ENCODE assay signal across 10 cellular contexts in genomic region chr9:37324691-37325490, GRCh38.
DNase-seq lines count a peak whose midpoint lies in the region; ATAC-seq, FAIRE-seq and TF ChIP-seq lines count a peak whose summit lies in the region.
"Had no signal": no experiment of that assay in that cellular context is flagged by ENCODE, and none has a peak within 500 bp of the region (broad histone marks: within the 10 kb centered on the region; RNA-seq: fewer than 3 reads in every experiment).

No MANE protein-coding gene starts in this region.

- peak; percentile 25 for ATAC-seq in GM21786 (IDR thresholded peaks at IDR 0.05; ENCODE audit: unreplicated experiment)
- ATAC-seq in HG02970 (IDR thresholded peaks at IDR 0.05; ENCODE audit: low FRiP score, unreplicated experiment) = no peak

- peak overlapping the region; percentile 88 for H3K27ac Mint-ChIP-seq in glutamatergic neuron (ENCODE audit: unreplicated experiment)

- no peak for DNase-seq in GM12864 (ENCODE audit: low read depth)
- DNase-seq in NCI-H187 treated with DMSO at 0.1 percent for 48 hours (lab: John Stamatoyannopoulos, UW) = peak; percentile 84
- DNase-seq in glutamatergic neuron = peak; percentile 27
- no peak for DNase-seq in erythroblast (lab: John Stamatoyannopoulos, UW)
- DNase-seq in HTR-8/SVneo (ENCODE audit: insufficient read length, low spot score) = no peak
- DNase-seq in frontal cortex (ENCODE audit: low spot score in 2 of 2) = no peak
- DNase-seq: activated gamma-delta T cell treated with Interleukin-2 at 50 U/mL for 16 hours, NCI-H526 had no signal

- peaks cover 16% of the 10 kb centered on the region for H3K4me1 Mint-ChIP-seq in glutamatergic neuron (ENCODE audit: low read depth, unreplicated experiment)

- H3K4me3 ChIP-seq in GM12864 (ENCODE audit: low read depth, low read length) = peak overlapping the region; percentile 7; the same call in 1 of the 2 replicates

- peak overlapping the region; percentile 34 for H3K4me3 Mint-ChIP-seq in glutamatergic neuron (ENCODE audit: unreplicated experiment)

- no peak for TF ChIP-seq POLR2A in erythroblast (IDR thresholded peaks at IDR 0.05; ENCODE audit: low read length)

- H3K27me3 Mint-ChIP-seq in glutamatergic neuron (ENCODE audit: unreplicated experiment) = no peaks in the 10 kb centered on the region

- no peaks in the 10 kb centered on the region for H3K9me3 Mint-ChIP-seq in glutamatergic neuron (ENCODE audit: unreplicated experiment)

- TF ChIP-seq CTCF in GM12864 (IDR thresholded peaks at IDR 0.05; ENCODE audit: low read depth, low read length, missing control alignments) (no peak), glutamatergic neuron (IDR thresholded peaks at IDR 0.05; ENCODE audit: partially characterized antibody, unreplicated experiment) (no peak)

- FAIRE-seq in HTR-8/SVneo (lab: Jason Lieb, UNC) = no peak
- no peak for FAIRE-seq in frontal cortex (lab: Jason Lieb, UNC)

- no peaks in the 10 kb centered on the region for H3K36me3 Mint-ChIP-seq in glutamatergic neuron (ENCODE audit: unreplicated experiment)

Comparison
In these comparisons a context has a peak if more than half of its experiments do, and no peak if none do; other contexts are left out.
1. DNase-seq: peak in NCI-H187 treated with DMSO at 0.1 percent for 48 hours (single experiment) and glutamatergic neuron (single experiment); none in GM12864 (single experiment), erythroblast (0 of 2), HTR-8/SVneo (single experiment) and frontal cortex (0 of 2).